ENCODE assay signal across 15 cellular contexts in genomic region chr6:106370639-106371038, GRCh38.
"Had no signal": no experiment of that assay in that cellular context is flagged by ENCODE, and none has a peak within 500 bp of the region (broad histone marks: within the 10 kb centered on the region; RNA-seq: fewer than 3 reads in every experiment).

No MANE protein-coding gene starts in this region.

- H3K27me3 ChIP-seq: gastrocnemius medialis, pancreas, tibial nerve, vagina had no signal

- DNase-seq: activated CD4-positive, alpha-beta T cell treated with anti-CD3 and anti-CD28 coated beads for 36 hours; activated CD8-positive, alpha-beta memory T cell treated with anti-CD3 and anti-CD28 coated beads, Interleukin-2, amount 50 U/mL, for 4 hours; activated CD8-positive, alpha-beta T cell treated with anti-CD3 and anti-CD28 coated beads for 36 hours; activated gamma-delta T cell treated with Interleukin-2 at 50 U/mL for 16 hours; activated naive CD8-positive, alpha-beta T cell treated with anti-CD3 and anti-CD28 coated beads for 36 hours; activated T-cell treated with anti-CD3 and anti-CD28 coated beads, Interleukin-2, amount 50 U/mL, for 72 hours; gastrocnemius medialis; islet precursor cell; pancreas; small intestine; T-helper 9 cell; WERI-Rb-1 had no signal

- H3K9me3 Mint-ChIP-seq: activated CD8-positive, alpha-beta T cell treated with anti-CD3 and anti-CD28 coated beads for 36 hours; activated naive CD8-positive, alpha-beta T cell treated with anti-CD3 and anti-CD28 coated beads for 36 hours; activated T-cell treated with anti-CD3 and anti-CD28 coated beads, Interleukin-2, amount 50 U/mL, for 72 hours; neural crest cell had no signal

- H3K27ac ChIP-seq: gastrocnemius medialis, pancreas, tibial nerve, vagina, WERI-Rb-1 had no signal

- H3K4me3 Mint-ChIP-seq: activated CD4-positive, alpha-beta T cell treated with anti-CD3 and anti-CD28 coated beads for 36 hours; activated CD8-positive, alpha-beta T cell treated with anti-CD3 and anti-CD28 coated beads for 36 hours; activated naive CD8-positive, alpha-beta T cell treated with anti-CD3 and anti-CD28 coated beads for 36 hours; activated T-cell treated with anti-CD3 and anti-CD28 coated beads, Interleukin-2, amount 50 U/mL, for 72 hours; neural crest cell had no signal

- H3K4me3 ChIP-seq: gastrocnemius medialis, pancreas, tibial nerve, vagina had no signal

- ATAC-seq: activated CD4-positive, alpha-beta T cell treated with anti-CD3 and anti-CD28 coated beads for 36 hours; activated CD8-positive, alpha-beta T cell treated with anti-CD3 and anti-CD28 coated beads for 36 hours; activated T-cell treated with anti-CD3 and anti-CD28 coated beads, Interleukin-2, amount 50 U/mL, for 72 hours; gastrocnemius medialis; pancreas had no signal

- H3K27ac Mint-ChIP-seq: activated CD4-positive, alpha-beta T cell treated with anti-CD3 and anti-CD28 coated beads for 36 hours; activated CD8-positive, alpha-beta T cell treated with anti-CD3 and anti-CD28 coated beads for 36 hours; activated naive CD8-positive, alpha-beta T cell treated with anti-CD3 and anti-CD28 coated beads for 36 hours; activated T-cell treated with anti-CD3 and anti-CD28 coated beads, Interleukin-2, amount 50 U/mL, for 72 hours had no signal

- H3K4me1 ChIP-seq: gastrocnemius medialis, pancreas, tibial nerve had no signal

- H3K9me3 ChIP-seq: gastrocnemius medialis, pancreas, tibial nerve, vagina had no signal

- H3K36me3 ChIP-seq: gastrocnemius medialis, pancreas, tibial nerve, vagina, WERI-Rb-1 had no signal

- H3K4me1 Mint-ChIP-seq: neural crest cell had no signal
